Comparison of ENCODE assay signal across 8 cellular contexts in the genomic region with DNA sequence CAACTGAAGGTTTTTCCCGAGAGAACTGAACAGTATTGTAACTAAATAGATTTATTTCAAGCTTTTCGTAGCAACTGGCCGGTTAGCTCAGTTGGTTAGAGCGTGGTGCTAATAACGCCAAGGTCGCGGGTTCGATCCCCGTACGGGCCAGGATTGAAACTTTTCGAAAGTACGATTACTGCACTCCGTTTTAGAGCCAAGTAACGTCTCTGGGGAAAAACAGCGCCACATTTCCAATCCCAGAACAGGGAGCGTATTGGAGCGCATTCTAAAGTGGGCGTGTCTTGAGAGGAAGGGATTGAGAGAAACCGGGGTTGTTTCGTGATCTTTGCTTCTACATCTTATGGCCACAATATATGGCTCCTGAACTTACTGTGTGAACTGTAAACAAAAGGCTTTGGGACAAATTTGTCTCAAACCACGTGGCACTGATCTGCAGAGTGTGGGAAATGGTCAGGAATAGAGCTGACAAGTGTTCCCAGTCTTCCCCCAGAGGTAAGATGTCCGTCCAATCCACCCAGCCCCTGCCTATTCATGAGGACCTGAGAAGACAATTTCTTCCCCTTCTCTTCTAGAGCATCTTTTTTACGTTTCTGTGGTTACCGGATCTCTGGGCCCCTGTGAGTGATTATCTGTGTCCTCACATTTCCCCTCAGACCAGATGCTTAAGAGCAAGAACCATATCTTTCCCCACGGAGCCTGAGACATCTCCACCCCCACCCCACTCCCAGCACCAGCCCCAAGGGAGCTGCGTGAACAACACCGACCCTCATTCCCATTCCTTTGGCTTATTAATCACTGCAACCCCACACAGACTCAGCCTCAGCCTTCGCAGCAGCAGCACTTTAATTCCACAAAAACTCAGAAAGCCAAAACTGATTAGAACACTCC. TPM values are rescaled to one million over a fixed set of nuclear protein-coding genes. Genes with fewer than 3 reads are reported as not detected.
A peak's percentile ranks its signal among the peaks of the same experiment; 100 is the strongest.
DNase-seq lines count a peak whose midpoint lies in the region; ATAC-seq and TF ChIP-seq lines count a peak whose summit lies in the region.

No MANE protein-coding gene starts in this region.

- POLR2A ChIA-PET in A673 (lab: Charles Lee; ENCODE audit: low non-redundant PET) = interaction anchor here (0.6 kb wide), 2 partner anchors 31 to 217 kb away, joined by 6 to 12 read pairs; no protein-coding TSS in a partner anchor

- H3K36me3 ChIP-seq in A673 (ENCODE audit: insufficient read depth, low read length, poor library complexity, severe bottlenecking) (no peaks in the 10 kb centered on the region), mesendoderm (ENCODE audit: control insufficient read depth, insufficient read depth, low read length) (no peaks in the 10 kb centered on the region)

- TF ChIP-seq CTCF in A673 (conservative IDR thresholded peaks at IDR 0.05; ENCODE audit: low read depth, low read length) (no peak), endothelial cell (IDR thresholded peaks at IDR 0.05; ENCODE audit: unreplicated experiment) (no peak)

- no peak overlapping the region for H3K23ac ChIP-seq in mesendoderm (ENCODE audit: low read length)

- H3K4me1 Mint-ChIP-seq in endothelial cell (ENCODE audit: unreplicated experiment) = peaks cover 20% of the 10 kb centered on the region

- H2AK5ac ChIP-seq in mesendoderm (ENCODE audit: low read length) = no peak overlapping the region

- H3K4me3 ChIP-seq in A673 (ENCODE audit: low read depth, low read length, poor library complexity, severe bottlenecking) (peak overlapping the region; percentile 82), mesendoderm (ENCODE audit: low read length) (peak overlapping the region; percentile 72)

- no peak overlapping the region for H3K18ac ChIP-seq in mesendoderm (ENCODE audit: low read length)

- DNase-seq in A673 (ENCODE audit: low spot score) = peak; percentile 100
- peak in 74 of 76 experiments; percentile 55 to 97 (median 91) for DNase-seq in HUDEP-2 (lab: John Stamatoyannopoulos, UW; ENCODE audit: unreplicated experiment in 76 of 76)
- DNase-seq in NOMO-1 treated with dmso at 0.1 percent for 144 hours (lab: John Stamatoyannopoulos, UW; ENCODE audit: unreplicated experiment) = peak; percentile 92
- peak; percentile 79 to 97 (median 96) for DNase-seq in activated CD8-positive, alpha-beta memory T cell treated with anti-CD3 and anti-CD28 coated beads for 48 hours (ENCODE audit: low read depth in 2 of 3, low spot score in 2 of 3)
- DNase-seq in endothelial cell (ENCODE audit: low spot score) = peak; percentile 90
- peak; percentile 100 for DNase-seq in mesendoderm
- peak; percentile 84 for DNase-seq in stimulated activated CD8-positive, alpha-beta memory T cell treated with anti-CD3 and anti-CD28 coated beads, Interleukin-12 subunit alpha, Interleukin-12 subunit beta, amount 100 ng/mL, for 1 hour (ENCODE audit: low read depth)

- no peaks in the 10 kb centered on the region for H3K27me3 ChIP-seq in A673 (replicated peaks; ENCODE audit: insufficient read depth, low read depth, low read length, poor library complexity)
- no peaks in the 10 kb centered on the region for H3K27me3 ChIP-seq in mesendoderm (ENCODE audit: insufficient read depth, low read length, poor library complexity)

- H3K4me1 ChIP-seq in A673 (ENCODE audit: insufficient read depth, low read length, poor library complexity, severe bottlenecking) = peaks cover 25% of the 10 kb centered on the region
- H3K4me1 ChIP-seq in mesendoderm (ENCODE audit: control insufficient read depth, low read depth, low read length) = peaks cover 12% of the 10 kb centered on the region

- H4K8ac ChIP-seq in mesendoderm (ENCODE audit: low read depth, low read length) = no peak overlapping the region

- peaks cover 4% of the 10 kb centered on the region for H3K36me3 Mint-ChIP-seq in endothelial cell (ENCODE audit: low read depth, unreplicated experiment)

- BruUV-seq in A673 (replicated peaks; lab: Mats Ljungman, UMichigan) = TSS peak; percentile 100

- H3K9me3 ChIP-seq in A673 (ENCODE audit: low read depth, low read length, poor library complexity, severe bottlenecking) = no peaks in the 10 kb centered on the region

- H3K27me3 Mint-ChIP-seq in endothelial cell (ENCODE audit: unreplicated experiment) = peaks cover 4% of the 10 kb centered on the region

- H3K79me2 ChIP-seq in mesendoderm (ENCODE audit: control insufficient read depth, insufficient read depth, low read length) = no peaks in the 10 kb centered on the region

- peak overlapping the region; percentile 93 for H3K4me2 ChIP-seq in mesendoderm (ENCODE audit: low read length)

- peak overlapping the region; percentile 87 for H3K9ac ChIP-seq in mesendoderm (ENCODE audit: low read length)

- H3K79me1 ChIP-seq in mesendoderm (ENCODE audit: low read length) = peaks cover 4% of the 10 kb centered on the region

- no peak overlapping the region for H3K27ac Mint-ChIP-seq in endothelial cell (ENCODE audit: unreplicated experiment)

- ATAC-seq in GM18868 (IDR thresholded peaks at IDR 0.05; ENCODE audit: unreplicated experiment) = peak; percentile 20

- CTCF ChIA-PET in A673 (lab: Charles Lee) = no interaction called here

- peak overlapping the region; percentile 85 for H3K27ac ChIP-seq in A673 (ENCODE audit: low read depth, low read length, poor library complexity, severe bottlenecking)
- H3K27ac ChIP-seq in mesendoderm (ENCODE audit: low read depth, low read length) = no peak overlapping the region

- no CpG with 5 or more reads among the region's 28 CpGs for WGBS in mesendoderm (ENCODE audit: extremely low coverage, insufficient coverage, low lambda C conversion rate)

- H3K9me3 Mint-ChIP-seq in endothelial cell (ENCODE audit: unreplicated experiment) = no peaks in the 10 kb centered on the region

- peak overlapping the region; percentile 36 for H4K5ac ChIP-seq in mesendoderm (ENCODE audit: low read length)

- intact Hi-C loops in A673 (cut with micrococcal nuclease; ENCODE audit: unreplicated experiment) = loop anchor here (1.0 to 2.0 kb wide), 5 partner anchors 23 to 68 kb away; partner anchors contain the start of gene AURKB

- no peak overlapping the region for H2BK15ac ChIP-seq in mesendoderm (replicated peaks; ENCODE audit: low read depth)

- H2BK5ac ChIP-seq in mesendoderm (ENCODE audit: low read length) = no peak overlapping the region

- H3K4me3 Mint-ChIP-seq in endothelial cell (ENCODE audit: unreplicated experiment) = no peak overlapping the region

- no peak overlapping the region for H2BK120ac ChIP-seq in mesendoderm (ENCODE audit: low read depth, low read length)

- H3K4ac ChIP-seq in mesendoderm (ENCODE audit: low read depth, low read length) = no peak overlapping the region

- H3K56ac ChIP-seq in mesendoderm (ENCODE audit: low read length) = peak overlapping the region; percentile 92

RNA-seq across cellular contexts. Expression of gene BORCS6, which starts 2.2 kb away (rescaled TPM):
- 3.7 TPM in 2 replicates for total RNA-seq in A673 (2021)
- 9.7 TPM for total RNA-seq in endothelial cell (ENCODE audit: unreplicated experiment)
- 1.9 TPM for polyA plus RNA-seq in mesendoderm (2013, experiment 1 of 2)
- 1.8 TPM for polyA plus RNA-seq in mesendoderm (2013, experiment 2 of 2)

RNA-seq across cellular contexts. Expression of gene TMEM107, which starts 11.6 kb away (rescaled TPM):
- 19.4 and 25.3 TPM in 2 replicates for total RNA-seq in A673 (2021)
- total RNA-seq in endothelial cell (ENCODE audit: unreplicated experiment) = 14.6 TPM
- 3.7 TPM for polyA plus RNA-seq in mesendoderm (2013, experiment 1 of 2)
- polyA plus RNA-seq in mesendoderm (2013, experiment 2 of 2) = 3.5 TPM

RNA-seq across cellular contexts. Expression of gene AURKB, which starts 22.6 kb away (rescaled TPM):
- total RNA-seq in A673 (2021) = 209 and 230 TPM in 2 replicates
- total RNA-seq in endothelial cell (ENCODE audit: unreplicated experiment) = 21.4 TPM
- polyA plus RNA-seq in mesendoderm (2013, experiment 1 of 2) = 193 TPM
- 193 TPM for polyA plus RNA-seq in mesendoderm (2013, experiment 2 of 2)

RNA-seq across cellular contexts. Expression of gene VAMP2, which starts 25.0 kb away (rescaled TPM):
- total RNA-seq in A673 (2021) (41.3 and 51.0 TPM in 2 replicates), endothelial cell (ENCODE audit: unreplicated experiment) (19.8 TPM)
- 14.1 TPM for polyA plus RNA-seq in mesendoderm (2013, experiment 1 of 2)
- 14.0 TPM for polyA plus RNA-seq in mesendoderm (2013, experiment 2 of 2)

RNA-seq across cellular contexts. Expression of gene PER1, which starts 35.6 kb away (rescaled TPM):
- total RNA-seq in A673 (2021) (47.1 and 50.0 TPM in 2 replicates), endothelial cell (ENCODE audit: unreplicated experiment) (30.0 TPM)
- polyA plus RNA-seq in mesendoderm (2013, experiment 1 of 2) = 10.0 TPM
- 10.0 TPM for polyA plus RNA-seq in mesendoderm (2013, experiment 2 of 2)
